Comparison of ENCODE assay signal across 1 cellular context in genomic region chr21:24023936-24024335, GRCh38.
TF ChIP-seq lines count a peak whose summit lies in the region.

No MANE protein-coding gene starts in this region.

TF ChIP-seq in H1, 55 proteins besides CTCF, POLR2A, EP300 and RAD21 (continued from another document):
- no peak for TF ChIP-seq SUZ12 (IDR thresholded peaks at IDR 0.05; ENCODE audit: low read length)
- no peak for TF ChIP-seq KDM5A (IDR thresholded peaks at IDR 0.05; ENCODE audit: low read length)
- no peak for TF ChIP-seq ATF3 (IDR thresholded peaks at IDR 0.05; ENCODE audit: insufficient read depth, low read depth, low read length)
- TF ChIP-seq BRCA1 (IDR thresholded peaks at IDR 0.05; ENCODE audit: low read depth, low read length), result no peak
- TF ChIP-seq SAP30 (IDR thresholded peaks at IDR 0.05; ENCODE audit: insufficient read depth, insufficient replicate concordance, low read length), result no peak
- TF ChIP-seq CHD2 (IDR thresholded peaks at IDR 0.05; ENCODE audit: low read length), result no peak
- no peak for TF ChIP-seq TBP (IDR thresholded peaks at IDR 0.05; ENCODE audit: low read depth, low read length)
- TF ChIP-seq EGR1 (IDR thresholded peaks at IDR 0.05; ENCODE audit: borderline replicate concordance, low read depth, low read length), result no peak
TF ChIP-seq in H1: peak in this region for 0.
